Comparison of ENCODE assay signal across 26 cellular contexts in genomic region chr7:142438923-142439515, GRCh38.
DNase-seq lines count a peak whose midpoint lies in the region; ATAC-seq, FAIRE-seq and TF ChIP-seq lines count a peak whose summit lies in the region.
"Had no signal": no experiment of that assay in that cellular context is flagged by ENCODE, and none has a peak within 500 bp of the region (broad histone marks: within the 10 kb centered on the region; RNA-seq: fewer than 3 reads in every experiment).

No MANE protein-coding gene starts in this region.

- peaks cover 4% of the 10 kb centered on the region; the same call in 1 of the 2 replicates for H3K36me3 Mint-ChIP-seq in HFFc6 (ENCODE audit: low read depth)
- H3K36me3 Mint-ChIP-seq: activated CD4-positive, alpha-beta memory T cell treated with anti-CD3 and anti-CD28 coated beads for 36 hours had no signal

- intact Hi-C loops in Right ventricle myocardium superior (cut with DNase I): no loop called here

- peaks cover 89% of the 10 kb centered on the region for H3K4me1 Mint-ChIP-seq in HFFc6 (ENCODE audit: low read depth)

- no peaks in the 10 kb centered on the region for H3K36me3 ChIP-seq in OCI-LY3 (replicated peaks; ENCODE audit: low read depth, low read length)
- no peaks in the 10 kb centered on the region for H3K36me3 ChIP-seq in small intestine (ENCODE audit: control insufficient read depth in 2 of 2, insufficient read depth in 2 of 2, low read length in 2 of 2)
- H3K36me3 ChIP-seq: gastroesophageal sphincter, pancreas, tibial artery had no signal

- no peaks in the 10 kb centered on the region for H3K9me3 ChIP-seq in OCI-LY3 (ENCODE audit: insufficient read depth, low read length)
- no peaks in the 10 kb centered on the region for H3K9me3 ChIP-seq in small intestine (ENCODE audit: control insufficient read depth, low read depth)
- H3K9me3 ChIP-seq: gastroesophageal sphincter, pancreas, tibial artery had no signal

- H3K9me3 Mint-ChIP-seq in HFFc6: peaks cover 3% of the 10 kb centered on the region; the same call in 1 of the 2 replicates
- H3K9me3 Mint-ChIP-seq: activated CD4-positive, alpha-beta memory T cell treated with anti-CD3 and anti-CD28 coated beads for 36 hours; activated T-cell treated with anti-CD3 and anti-CD28 coated beads, Interleukin-2, amount 50 U/mL, for 72 hours; T-helper 2 cell treated with Interferon-gamma antibody and Interleukin-4, amounts not matched to agents 5 μg/mL and 100 μg/mL, for 36 hours had no signal

- DNase-seq in HFFc6: no peak
- peak; percentile 10 for DNase-seq in fibroblast of the conjunctiva (ENCODE audit: low read depth)
- peak; percentile 53 for DNase-seq in small intestine
- DNase-seq in NCI-H2171 treated with DMSO at 0.1 percent for 48 hours (lab: John Stamatoyannopoulos, UW): no peak
- DNase-seq in Right ventricle myocardium superior: no peak
- DNase-seq in NCI-H526 (lab: John Stamatoyannopoulos, UW): no peak
- DNase-seq: activated CD4-positive, alpha-beta T cell treated with anti-CD3 and anti-CD28 coated beads for 1 hour; activated naive CD4-positive, alpha-beta T cell; activated T-cell treated with anti-CD3 and anti-CD28 coated beads, Interleukin-2, amount 50 U/mL, for 72 hours; dorsolateral prefrontal cortex; kidney glomerular epithelial cell; NCI-H1092 treated with DMSO at 0.1 percent for 48 hours; NCI-H1694 treated with DMSO at 0.1 percent for 48 hours; NCI-H2171; NCI-H510A treated with DMSO at 0.1 percent for 48 hours; right cardiac atrium; tibial artery had no signal

- H3K27me3 ChIP-seq in OCI-LY3 (ENCODE audit: low read depth, low read length) (peaks cover 12% of the 10 kb centered on the region), small intestine (ENCODE audit: control insufficient read depth in 2 of 2, insufficient read depth in 2 of 2, low read length in 2 of 2) (no peaks in the 10 kb centered on the region)
- H3K27me3 ChIP-seq: hepatocyte, pancreas, tibial artery had no signal

- no peak for ATAC-seq in Right ventricle myocardium superior (ENCODE audit: poor library complexity)
- ATAC-seq: gastroesophageal sphincter, right cardiac atrium had no signal

- H2AFZ ChIP-seq in OCI-LY3 (ENCODE audit: low read depth, low read length): no peak overlapping the region
- H2AFZ ChIP-seq: hepatocyte had no signal

- H3K4me2 ChIP-seq in OCI-LY3 (ENCODE audit: low read length): peak overlapping the region; percentile 60
- H3K4me2 ChIP-seq: hepatocyte had no signal

- no peak for FAIRE-seq in small intestine (lab: Jason Lieb, UNC)
- FAIRE-seq: endometrium, G401.6, pancreas had no signal

- H3K4me3 Mint-ChIP-seq in HFFc6: no peak overlapping the region; the same call in 1 of the 2 replicates
- H3K4me3 Mint-ChIP-seq: activated CD4-positive, alpha-beta memory T cell treated with anti-CD3 and anti-CD28 coated beads for 36 hours; activated T-cell treated with anti-CD3 and anti-CD28 coated beads, Interleukin-2, amount 50 U/mL, for 72 hours; T-helper 2 cell treated with Interferon-gamma antibody and Interleukin-4, amounts not matched to agents 5 μg/mL and 100 μg/mL, for 36 hours had no signal

- TF ChIP-seq CTCF in HFFc6 (IDR thresholded peaks at IDR 0.05) (no peak), OCI-LY3 (IDR thresholded peaks at IDR 0.05; ENCODE audit: low read depth, low read length) (no peak)

- no peaks in the 10 kb centered on the region for H3K27me3 Mint-ChIP-seq in HFFc6 (ENCODE audit: insufficient read depth)
- H3K27me3 Mint-ChIP-seq: activated CD4-positive, alpha-beta memory T cell treated with anti-CD3 and anti-CD28 coated beads for 36 hours had no signal

- 22 to 57% (median 37%) methylated on average over 8 of the region's 8 CpGs for WGBS in small intestine, 3 donors

- H3K79me2 ChIP-seq in OCI-LY3 (ENCODE audit: low read length): no peaks in the 10 kb centered on the region
- H3K79me2 ChIP-seq: hepatocyte had no signal

- H3K4me3 ChIP-seq in OCI-LY3 (ENCODE audit: low read length) (no peak overlapping the region; the same call in 1 of the 2 replicates), small intestine (ENCODE audit: low read depth in 1 of 2, low read length in 2 of 2) (no peak overlapping the region)
- H3K4me3 ChIP-seq: dorsolateral prefrontal cortex, gastroesophageal sphincter, hepatocyte, lung, pancreas, tibial artery had no signal

- H3K4me1 ChIP-seq in OCI-LY3 (ENCODE audit: low read length) (peaks cover 35% of the 10 kb centered on the region), small intestine (ENCODE audit: control insufficient read depth in 2 of 2, insufficient read depth in 1 of 2, low read depth in 1 of 2, low read length in 1 of 2) (no peaks in the 10 kb centered on the region)
- H3K4me1 ChIP-seq: gastroesophageal sphincter, pancreas, tibial artery had no signal

- no peaks in the 10 kb centered on the region for H4K20me1 ChIP-seq in OCI-LY3 (ENCODE audit: insufficient read depth, low read length)

- H3K27ac Mint-ChIP-seq in HFFc6: peak overlapping the region; percentile 91
- H3K27ac Mint-ChIP-seq: activated CD4-positive, alpha-beta memory T cell treated with anti-CD3 and anti-CD28 coated beads for 36 hours; activated T-cell treated with anti-CD3 and anti-CD28 coated beads, Interleukin-2, amount 50 U/mL, for 72 hours; T-helper 2 cell treated with Interferon-gamma antibody and Interleukin-4, amounts not matched to agents 5 μg/mL and 100 μg/mL, for 36 hours had no signal

- no peak overlapping the region for H3K9ac ChIP-seq in OCI-LY3 (ENCODE audit: low read length)

- H3K27ac ChIP-seq in OCI-LY3 (ENCODE audit: low read length): no peak overlapping the region
- H3K27ac ChIP-seq in small intestine (ENCODE audit: low read depth in 1 of 2, low read length in 1 of 2): no peak overlapping the region
- H3K27ac ChIP-seq: dorsolateral prefrontal cortex, gastroesophageal sphincter, hepatocyte, pancreas, tibial artery had no signal

Comparison
In these comparisons a context has a peak if more than half of its experiments do, and no peak if none do; other contexts are left out.
1. DNase-seq: peak in fibroblast of the conjunctiva (single experiment) and small intestine (single experiment); none in HFFc6 (single experiment), NCI-H2171 treated with DMSO at 0.1 percent for 48 hours (single experiment), Right ventricle myocardium superior (single experiment) and NCI-H526 (0 of 2).